Comparison of ENCODE assay signal across 8 cellular contexts in genomic region chr10:118754132-118754555, GRCh38. TPM values are rescaled to one million over a fixed set of nuclear protein-coding genes. Genes with fewer than 3 reads are reported as not detected.
DNase-seq lines count a peak whose midpoint lies in the region; ATAC-seq, FAIRE-seq and TF ChIP-seq lines count a peak whose summit lies in the region.

No MANE protein-coding gene starts in this region.

- H2AFZ ChIP-seq in mammary epithelial cell (ENCODE audit: low read depth, low read length): peak overlapping the region; percentile 88
- peak overlapping the region; percentile 78 for H2AFZ ChIP-seq in keratinocyte (ENCODE audit: control insufficient read depth, low read length)

- TF ChIP-seq CTCF in mammary epithelial cell (conservative IDR thresholded peaks at IDR 0.05 in 1 of 2, IDR thresholded peaks at IDR 0.05 in 1 of 2; ENCODE audit: extremely low read depth in 1 of 2, insufficient read depth in 1 of 2, low read depth in 1 of 2, low read length in 2 of 2) (no peak), keratinocyte (optimal IDR thresholded peaks at IDR 0.05 in 1 of 3, IDR thresholded peaks at IDR 0.05 in 1 of 3, conservative IDR thresholded peaks at IDR 0.05 in 1 of 3; ENCODE audit: extremely low read depth in 1 of 3, insufficient read depth in 2 of 3, low read length in 3 of 3) (no peak)

- H3K9ac ChIP-seq in mammary epithelial cell (ENCODE audit: insufficient read depth, low read length) (peak overlapping the region; percentile 88), keratinocyte (ENCODE audit: control insufficient read depth, extremely low read depth, insufficient read depth, low read length) (peak overlapping the region; percentile 86)

- peak; percentile 30 for ATAC-seq in GM19438 (IDR thresholded peaks at IDR 0.05; ENCODE audit: low read depth, unreplicated experiment)

- peaks cover 3% of the 10 kb centered on the region for H3K36me3 Mint-ChIP-seq in T-helper 2 cell treated with Interferon-gamma antibody and Interleukin-4, amounts not matched to agents 5 μg/mL and 100 μg/mL, for 36 hours (ENCODE audit: low read depth)

- 0% methylated on average over 7 of the region's 26 CpGs for WGBS in mammary epithelial cell (ENCODE audit: low coverage, missing lambda C conversion rate)

- dilution Hi-C loops in mammary epithelial cell (cut with HindIII; ENCODE audit: low sequenced_read_pairs): no loop called here
- dilution Hi-C loops in keratinocyte (cut with MboI; ENCODE audit: extremely low pct_ligation_motif_present, low sequenced_read_pairs): no loop called here

- H3K27ac Mint-ChIP-seq in T-helper 2 cell treated with Interferon-gamma antibody and Interleukin-4, amounts not matched to agents 5 μg/mL and 100 μg/mL, for 36 hours: peak overlapping the region; percentile 77

- no peaks in the 10 kb centered on the region for H3K36me3 ChIP-seq in mammary epithelial cell (ENCODE audit: insufficient read depth, low read length)
- no peaks in the 10 kb centered on the region for H3K36me3 ChIP-seq in keratinocyte (ENCODE audit: control insufficient read depth in 2 of 2, extremely low read depth in 1 of 2, insufficient read depth in 2 of 2, low read length in 2 of 2)

- H3K4me2 ChIP-seq in mammary epithelial cell (ENCODE audit: insufficient read depth, low read depth, low read length): peak overlapping the region; percentile 83
- H3K4me2 ChIP-seq in keratinocyte (ENCODE audit: control insufficient read depth, extremely low read depth, insufficient read depth, low read depth, low read length): peak overlapping the region; percentile 63

- H3K9me1 ChIP-seq in keratinocyte (ENCODE audit: control insufficient read depth, extremely low read depth, insufficient read depth, low read length): no peaks in the 10 kb centered on the region

- in situ Hi-C loops in mammary epithelial cell (cut with MboI; ENCODE audit: low sequenced_read_pairs in 2 of 2): no loop called here

- H4K20me1 ChIP-seq in mammary epithelial cell (ENCODE audit: insufficient read depth, low read length) (no peaks in the 10 kb centered on the region), keratinocyte (ENCODE audit: control insufficient read depth, extremely low read depth, insufficient read depth, low read length) (no peaks in the 10 kb centered on the region)

- peak overlapping the region; percentile 79 for H3K27ac ChIP-seq in mammary epithelial cell (ENCODE audit: insufficient read depth, low read depth, low read length)
- peak overlapping the region; percentile 65 for H3K27ac ChIP-seq in keratinocyte (ENCODE audit: control insufficient read depth, insufficient read depth, low read length)

- CTCF ChIA-PET in mammary epithelial cell (lab: Charles Lee; ENCODE audit: low non-redundant PET): interaction anchor here (0.8 kb wide), 1 partner anchor 1813 kb away, joined by 8 read pairs; no protein-coding TSS in a partner anchor

- H3K4me1 ChIP-seq in mammary epithelial cell (ENCODE audit: insufficient read depth, low read length): no peaks in the 10 kb centered on the region
- H3K4me1 ChIP-seq in keratinocyte (ENCODE audit: control insufficient read depth, extremely low read depth, insufficient read depth, low read length): peaks cover 13% of the 10 kb centered on the region

- H3K27me3 ChIP-seq in mammary epithelial cell (ENCODE audit: insufficient read depth, low read length): no peaks in the 10 kb centered on the region
- no peaks in the 10 kb centered on the region for H3K27me3 ChIP-seq in keratinocyte (ENCODE audit: control insufficient read depth, extremely low read depth, insufficient read depth, low read length)

- intact Hi-C loops in mammary epithelial cell (cut with micrococcal nuclease): loop anchor here (1.0 to 5.0 kb wide), 5 partner anchors 10 to 98 kb away; no protein-coding TSS in a partner anchor

- H3K4me3 ChIP-seq in mammary epithelial cell (replicated peaks in 1 of 3; ENCODE audit: insufficient read depth in 1 of 3, low read depth in 2 of 3, low read length in 3 of 3): peak overlapping the region; percentile 73 to 90 (median 90)
- peak overlapping the region; percentile 77 to 98 (median 83) for H3K4me3 ChIP-seq in keratinocyte (ENCODE audit: control insufficient read depth in 2 of 3, extremely low read depth in 1 of 3, insufficient read depth in 2 of 3, low read depth in 1 of 3, low read length in 3 of 3)

- BruUV-seq in mammary epithelial cell (replicated peaks; lab: Mats Ljungman, UMichigan): no TSS peak

- peaks cover 16% of the 10 kb centered on the region for H3K4me1 Mint-ChIP-seq in T-helper 2 cell treated with Interferon-gamma antibody and Interleukin-4, amounts not matched to agents 5 μg/mL and 100 μg/mL, for 36 hours (ENCODE audit: low read depth)

- H3K4me3 Mint-ChIP-seq in T-helper 2 cell treated with Interferon-gamma antibody and Interleukin-4, amounts not matched to agents 5 μg/mL and 100 μg/mL, for 36 hours: peak overlapping the region; percentile 93

- FAIRE-seq in keratinocyte (lab: Jason Lieb, UNC) (peak; percentile 53), HTR-8/SVneo (lab: Jason Lieb, UNC) (no peak)

- peaks cover 17% of the 10 kb centered on the region for H3K27me3 Mint-ChIP-seq in T-helper 2 cell treated with Interferon-gamma antibody and Interleukin-4, amounts not matched to agents 5 μg/mL and 100 μg/mL, for 36 hours (ENCODE audit: low read depth)

- H3K9me3 Mint-ChIP-seq in T-helper 2 cell treated with Interferon-gamma antibody and Interleukin-4, amounts not matched to agents 5 μg/mL and 100 μg/mL, for 36 hours: no peaks in the 10 kb centered on the region

- H3K9me3 ChIP-seq in mammary epithelial cell (replicated peaks; ENCODE audit: insufficient read depth, low read length) (no peaks in the 10 kb centered on the region), keratinocyte (ENCODE audit: control insufficient read depth, low read depth, low read length) (no peaks in the 10 kb centered on the region)

- DNase-seq in CD1c-positive myeloid dendritic cell (ENCODE audit: extremely low spot score) (peak; percentile 38), HK-2 (ENCODE audit: unreplicated experiment) (peak; percentile 55), mammary epithelial cell (peak; percentile 61), keratinocyte (ENCODE audit: low read depth, low spot score) (no peak), HTR-8/SVneo (ENCODE audit: insufficient read length, low spot score) (no peak)
- peak; percentile 34 for DNase-seq in T-helper 2 cell treated with Interferon-gamma antibody and Interleukin-4, amounts not matched to agents 5 μg/mL and 100 μg/mL, for 36 hours (ENCODE audit: low spot score)
- DNase-seq in stimulated activated CD4-positive, alpha-beta T cell treated with anti-CD3 and anti-CD28 coated beads, Interleukin-12 subunit alpha, Interleukin-12 subunit beta, amount 100 ng/mL, for 48 hours (ENCODE audit: low read depth in 2 of 3, low spot score in 1 of 3): peak; percentile 4 to 22 (median 9)

- H3K79me2 ChIP-seq in mammary epithelial cell (ENCODE audit: insufficient read depth, low read length): peaks cover 57% of the 10 kb centered on the region
- peaks cover 55% of the 10 kb centered on the region for H3K79me2 ChIP-seq in keratinocyte (ENCODE audit: control insufficient read depth, insufficient read depth, low read length)

RNA-seq across cellular contexts. Expression of gene CACUL1, which starts 0.6 kb away (rescaled TPM):
- total RNA-seq in mammary epithelial cell: 10 to 100 TPM; 49.8 to 59.2 TPM
- polyA plus RNA-seq in mammary epithelial cell (11.3 TPM), keratinocyte (19.5 to 36.5 TPM (median 20.1 TPM) in 3 replicates)
- polyA minus RNA-seq in mammary epithelial cell (28.3 TPM), keratinocyte (13.2 to 43.8 TPM (median 20.9 TPM) in 3 replicates)
- 17.7 TPM for polyA plus RNA-seq in keratinocyte (2011; ENCODE audit: low read depth)
- 12.9 and 20.4 TPM in 2 replicates for polyA plus RNA-seq in keratinocyte (2011; cell fraction: cytosol; rRNA removed)
- 18.4 and 21.2 TPM in 2 replicates for polyA plus RNA-seq in keratinocyte (2011; cell fraction: nucleus; rRNA removed)
- polyA plus RNA-seq in keratinocyte (2012; ENCODE audit: low replicate concordance): 16.3 and 21.8 TPM in 2 replicates
- 27.2 TPM for polyA minus RNA-seq in keratinocyte (2011; cell fraction: cytosol; rRNA and poly(A)+ RNA removed)
- polyA minus RNA-seq in keratinocyte (2011; cell fraction: nucleus; rRNA and poly(A)+ RNA removed): 29.6 and 42.8 TPM in 2 replicates

Comparison
In these comparisons a context has a peak if more than half of its experiments do, and no peak if none do; other contexts are left out.
1. DNase-seq: peak in CD1c-positive myeloid dendritic cell (single experiment), HK-2 (single experiment), T-helper 2 cell treated with Interferon-gamma antibody and Interleukin-4, amounts not matched to agents 5 μg/mL and 100 μg/mL, for 36 hours (single experiment), mammary epithelial cell (single experiment) and stimulated activated CD4-positive, alpha-beta T cell treated with anti-CD3 and anti-CD28 coated beads, Interleukin-12 subunit alpha, Interleukin-12 subunit beta, amount 100 ng/mL, for 48 hours (3 of 3); none in keratinocyte (single experiment) and HTR-8/SVneo (single experiment).